In the genomic region with DNA sequence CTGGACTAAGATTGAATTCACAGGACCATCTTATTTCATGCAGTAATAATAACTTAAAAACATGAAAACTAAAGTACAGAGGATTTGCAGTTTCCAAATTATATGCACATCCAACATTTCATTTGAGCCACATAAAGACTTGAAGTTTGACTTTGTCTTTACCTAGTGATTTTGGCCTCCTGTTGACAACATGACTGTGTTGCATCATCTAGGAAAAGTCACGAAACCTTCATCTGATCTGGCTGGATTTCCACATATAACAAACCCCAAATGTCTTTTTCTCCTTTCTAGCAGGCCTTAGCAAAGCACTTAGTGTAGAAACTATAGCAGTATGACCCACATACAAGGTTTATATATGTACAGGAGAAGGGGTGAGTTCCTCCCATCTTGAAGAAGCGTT, we compare ENCODE assay signal across 17 cellular contexts.
"Had no signal": no experiment of that assay in that cellular context is flagged by ENCODE, and none has a peak within 500 bp of the region (broad histone marks: within the 10 kb centered on the region; RNA-seq: fewer than 3 reads in every experiment).

No MANE protein-coding gene starts in this region.

- H3K9me3 ChIP-seq: gastrocnemius medialis, left lung, prostate gland, right atrium auricular region, tibial nerve, uterus had no signal

- H3K4me1 ChIP-seq: gastrocnemius medialis, left lung, prostate gland, right atrium auricular region, tibial nerve, uterus had no signal

- DNase-seq: activated B cell treated with CpG ODN at 0.5 μM for 24 hours; activated CD4-positive, alpha-beta memory T cell treated with anti-CD3 and anti-CD28 coated beads, Interleukin-2, amount 10 ng/mL, durations not matched to agents 7 days and 5 days; activated CD4-positive, alpha-beta T cell treated with anti-CD3 and anti-CD28 coated beads for 48 hours; activated CD8-positive, alpha-beta memory T cell treated with anti-CD3 and anti-CD28 coated beads, Interleukin-2, amount 10 ng/mL, durations not matched to agents 7 days and 5 days; caudate nucleus; endodermal cell; gastrocnemius medialis; head of caudate nucleus; kidney; left lung; uterus had no signal

- H3K27ac ChIP-seq: epithelial cell of prostate, gastrocnemius medialis, left lung, prostate gland, right atrium auricular region, skin epidermis, tibial nerve, uterus had no signal

- H3K4me3 ChIP-seq: gastrocnemius medialis, left lung, prostate gland, right atrium auricular region, skin epidermis, tibial nerve, uterus had no signal

- H3K27me3 ChIP-seq: gastrocnemius medialis, left lung, right atrium auricular region, tibial nerve, uterus had no signal

- ATAC-seq: activated CD8-positive, alpha-beta memory T cell treated with anti-CD3 and anti-CD28 coated beads, Interleukin-2, amount 10 ng/mL, durations not matched to agents 7 days and 5 days; gastrocnemius medialis; left lung had no signal

- H3K36me3 ChIP-seq: gastrocnemius medialis, left lung, prostate gland, right atrium auricular region, tibial nerve, uterus had no signal

- FAIRE-seq: colon, kidney had no signal
